In the genomic region with DNA sequence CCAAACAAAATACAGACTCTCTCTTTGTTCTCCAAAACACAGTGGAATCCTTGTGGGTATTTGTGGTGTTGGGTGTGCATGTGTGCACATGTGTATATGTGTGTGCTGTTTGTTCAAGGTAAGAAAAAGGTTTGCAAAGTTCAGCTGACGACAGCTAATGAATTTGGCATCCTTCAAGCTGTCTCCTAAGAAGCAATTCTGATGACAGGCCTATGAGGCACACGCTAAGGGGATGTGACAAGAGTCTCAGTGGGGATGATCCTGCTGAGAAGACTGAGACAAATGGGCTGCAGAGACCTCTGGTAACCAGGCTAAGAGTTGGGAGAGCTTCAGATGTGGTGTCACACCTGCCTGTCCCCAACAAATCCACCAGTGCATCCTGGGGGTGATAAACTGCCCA, we compare ENCODE assay signal across 29 cellular contexts.
"Had no signal": no experiment of that assay in that cellular context is flagged by ENCODE, and none has a peak within 500 bp of the region (broad histone marks: within the 10 kb centered on the region; RNA-seq: fewer than 3 reads in every experiment).

No MANE protein-coding gene starts in this region.

- H3K36me3 Mint-ChIP-seq: mesothelial cell of epicardium; naive B cell; natural killer cell; stimulated activated naive B cell treated with anti-CD40 and anti-IgM and Interleukin-4, amounts not matched to agents 10 μg/mL and 1 μg/mL and 100 μg/mL, for 72 hours had no signal

- FAIRE-seq: kidney, urothelium cell line had no signal

- H3K4me1 Mint-ChIP-seq: mesothelial cell of epicardium; naive B cell; natural killer cell; nephron progenitor cell; stimulated activated naive B cell treated with anti-CD40 and anti-IgM and Interleukin-4, amounts not matched to agents 10 μg/mL and 1 μg/mL and 100 μg/mL, for 72 hours had no signal

- ATAC-seq: heart right ventricle; left colon; left lung; lower lobe of right lung; right lobe of liver; stimulated activated naive B cell treated with anti-CD40 and anti-IgM and Interleukin-4, amounts not matched to agents 10 μg/mL and 1 μg/mL and 100 μg/mL, for 72 hours; stimulated activated naive CD8-positive, alpha-beta T cell treated with anti-CD3 and anti-CD28 coated beads, Interleukin-15, Interleukin-2, amounts not matched to agents 100 U/mL and 50 U/mL, for 24 hours; upper lobe of right lung had no signal

- H3K4me3 ChIP-seq: heart right ventricle, hepatocyte, left lung, lower lobe of right lung, ovary, right atrium auricular region, right lobe of liver, smooth muscle cell, stomach, testis, thyroid gland, transverse colon, upper lobe of right lung had no signal

- H3K4me3 Mint-ChIP-seq: mesothelial cell of epicardium; naive B cell; natural killer cell; nephron progenitor cell; stimulated activated naive B cell treated with anti-CD40 and anti-IgM and Interleukin-4, amounts not matched to agents 10 μg/mL and 1 μg/mL and 100 μg/mL, for 72 hours had no signal

- H2AFZ ChIP-seq: hepatocyte had no signal

- H3K27me3 ChIP-seq: heart right ventricle, hepatocyte, left lung, ovary, right atrium auricular region, right lobe of liver, stomach, testis, thyroid gland, transverse colon, upper lobe of right lung had no signal

- DNase-seq: heart right ventricle; kidney; left colon; left lung; lower lobe of right lung; mammary epithelial cell; mesendoderm; naive B cell; natural killer cell; nephron progenitor cell; ovary; right lobe of liver; stimulated activated CD4-positive, alpha-beta T cell treated with anti-CD3 and anti-CD28 coated beads, Interleukin-1b, Interleukin-23, amount 100 ng/mL, for 48 hours; stimulated activated CD4-positive, alpha-beta T cell treated with anti-CD3 and anti-CD28 coated beads, Interleukin-2, amount 100 ng/mL, for 48 hours; stimulated activated CD4-positive, alpha-beta T cell treated with anti-CD3 and anti-CD28 coated beads, Interleukin-4, amount 100 ng/mL, for 4 hours; stimulated activated CD8-positive, alpha-beta memory T cell treated with anti-CD3 and anti-CD28 coated beads, Interleukin-4, amount 100 ng/mL, for 48 hours; stimulated activated naive B cell treated with anti-CD40 and anti-IgM and Interleukin-4, amounts not matched to agents 10 μg/mL and 1 μg/mL and 100 μg/mL, for 72 hours; stimulated activated naive CD8-positive, alpha-beta T cell treated with anti-CD3 and anti-CD28 coated beads, Interleukin-15, Interleukin-2, amounts not matched to agents 100 U/mL and 50 U/mL, for 24 hours; stomach; testis; thyroid gland; transverse colon; upper lobe of right lung had no signal

- H3K79me2 ChIP-seq: hepatocyte had no signal

- H3K36me3 ChIP-seq: heart right ventricle, left lung, lower lobe of right lung, ovary, right atrium auricular region, right lobe of liver, stomach, thyroid gland, transverse colon, upper lobe of right lung had no signal

- H3K9me3 Mint-ChIP-seq: natural killer cell had no signal

- H3K27ac Mint-ChIP-seq: mesothelial cell of epicardium; naive B cell; natural killer cell; progenitor cell of endocrine pancreas; stimulated activated naive B cell treated with anti-CD40 and anti-IgM and Interleukin-4, amounts not matched to agents 10 μg/mL and 1 μg/mL and 100 μg/mL, for 72 hours had no signal

- H3K4me1 ChIP-seq: left lung, lower lobe of right lung, right atrium auricular region, right lobe of liver, stomach, testis, thyroid gland, upper lobe of right lung had no signal

- H3K4me2 ChIP-seq: hepatocyte, smooth muscle cell had no signal

- H3K27ac ChIP-seq: heart right ventricle, hepatocyte, left lung, lower lobe of right lung, ovary, right atrium auricular region, right lobe of liver, stomach, testis, thyroid gland, transverse colon, upper lobe of right lung had no signal

- H3K9me3 ChIP-seq: left lung, lower lobe of right lung, ovary, right atrium auricular region, right lobe of liver, stomach, testis, thyroid gland, transverse colon, upper lobe of right lung had no signal
